1 cellular context compared by ENCODE assay signal in genomic region chr22:35684270-35684700, GRCh38.
TF ChIP-seq lines count a peak whose summit lies in the region.

No MANE protein-coding gene starts in this region.

TF ChIP-seq in HCT116, 20 proteins besides CTCF, POLR2A, EP300 and RAD21 (continued from another document):
- TF ChIP-seq, protein P1, sequence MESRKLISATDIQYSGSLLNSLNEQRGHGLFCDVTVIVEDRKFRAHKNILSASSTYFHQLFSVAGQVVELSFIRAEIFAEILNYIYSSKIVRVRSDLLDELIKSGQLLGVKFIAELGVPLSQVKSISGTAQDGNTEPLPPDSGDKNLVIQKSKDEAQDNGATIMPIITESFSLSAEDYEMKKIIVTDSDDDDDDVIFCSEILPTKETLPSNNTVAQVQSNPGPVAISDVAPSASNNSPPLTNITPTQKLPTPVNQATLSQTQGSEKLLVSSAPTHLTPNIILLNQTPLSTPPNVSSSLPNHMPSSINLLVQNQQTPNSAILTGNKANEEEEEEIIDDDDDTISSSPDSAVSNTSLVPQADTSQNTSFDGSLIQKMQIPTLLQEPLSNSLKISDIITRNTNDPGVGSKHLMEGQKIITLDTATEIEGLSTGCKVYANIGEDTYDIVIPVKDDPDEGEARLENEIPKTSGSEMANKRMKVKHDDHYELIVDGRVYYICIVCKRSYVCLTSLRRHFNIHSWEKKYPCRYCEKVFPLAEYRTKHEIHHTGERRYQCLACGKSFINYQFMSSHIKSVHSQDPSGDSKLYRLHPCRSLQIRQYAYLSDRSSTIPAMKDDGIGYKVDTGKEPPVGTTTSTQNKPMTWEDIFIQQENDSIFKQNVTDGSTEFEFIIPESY (IDR thresholded peaks at IDR 0.05; ENCODE audit: extremely low read depth, insufficient replicate concordance, low read length): no peak
- TF ChIP-seq TCF7L2 (IDR thresholded peaks at IDR 0.05; ENCODE audit: borderline replicate concordance, extremely low read depth, insufficient read depth, insufficient read length): no peak
- no peak for TF ChIP-seq EGR1 (IDR thresholded peaks at IDR 0.05; ENCODE audit: low read depth)
- TF ChIP-seq JUND (IDR thresholded peaks at IDR 0.05): no peak
- TF ChIP-seq ZFX (IDR thresholded peaks at IDR 0.05): no peak
- TF ChIP-seq, protein P2, sequence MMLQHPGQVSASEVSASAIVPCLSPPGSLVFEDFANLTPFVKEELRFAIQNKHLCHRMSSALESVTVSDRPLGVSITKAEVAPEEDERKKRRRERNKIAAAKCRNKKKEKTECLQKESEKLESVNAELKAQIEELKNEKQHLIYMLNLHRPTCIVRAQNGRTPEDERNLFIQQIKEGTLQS (IDR thresholded peaks at IDR 0.05): no peak
- no peak for TF ChIP-seq YY1 (IDR thresholded peaks at IDR 0.05; ENCODE audit: extremely low read depth, insufficient replicate concordance, low read depth, low read length)
